Comparison of ENCODE assay signal across 8 cellular contexts in the genomic region with DNA sequence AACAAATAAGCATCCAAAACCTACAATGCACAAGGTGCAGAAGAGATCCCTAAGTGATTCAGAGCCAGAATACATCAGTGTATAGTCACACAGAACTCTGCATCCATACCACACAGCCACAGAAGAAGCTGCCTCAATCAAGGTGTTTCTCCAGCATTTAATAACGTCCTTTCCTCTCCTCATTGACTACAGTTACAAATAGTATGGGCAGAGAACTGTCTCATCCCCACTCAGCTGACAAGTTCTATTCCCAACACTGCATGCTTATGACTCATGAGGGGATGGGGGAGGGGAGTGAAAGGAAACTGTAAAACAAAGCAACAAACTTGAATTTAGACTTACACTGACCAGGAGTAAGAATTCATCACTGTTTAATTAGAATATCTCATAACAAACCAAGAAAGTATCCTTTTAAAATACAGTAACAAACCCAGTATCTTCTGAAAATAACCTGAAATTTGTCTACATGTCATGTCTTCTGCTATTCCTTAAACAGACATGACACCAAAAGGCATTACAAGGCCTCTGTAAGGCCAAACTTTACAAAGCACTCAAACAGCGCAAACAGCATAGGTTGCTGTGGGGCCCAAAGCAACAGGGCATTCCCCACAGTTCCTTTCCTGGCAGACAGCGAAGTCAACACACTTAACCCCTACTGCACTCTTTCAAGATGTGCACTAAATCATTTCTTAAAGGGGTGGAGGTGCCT. TPM values are rescaled to one million over a fixed set of nuclear protein-coding genes. Genes with fewer than 3 reads are reported as not detected.
DNase-seq lines count a peak whose midpoint lies in the region; ATAC-seq, FAIRE-seq and TF ChIP-seq lines count a peak whose summit lies in the region.

No MANE protein-coding gene starts in this region.

- H3K4me3 ChIP-seq in DOHH2 (ENCODE audit: low read length): no peak overlapping the region
- H3K4me3 ChIP-seq in SJCRH30: no peak overlapping the region
- H3K4me3 ChIP-seq in bronchial epithelial cell (ENCODE audit: low read depth, low read length): no peak overlapping the region
- H3K4me3 ChIP-seq in kidney epithelial cell (ENCODE audit: low read depth, low read length): no peak overlapping the region

- TF ChIP-seq CTCF in DOHH2 (IDR thresholded peaks at IDR 0.05; ENCODE audit: low read depth, low read length, poor library complexity, severe bottlenecking) (no peak), bronchial epithelial cell (IDR thresholded peaks at IDR 0.05; ENCODE audit: insufficient read depth, low read length, severe bottlenecking) (no peak), kidney epithelial cell (IDR thresholded peaks at IDR 0.05; ENCODE audit: insufficient read depth, low read length, poor library complexity, severe bottlenecking) (no peak)

- peak; percentile 20 to 40 for DNase-seq in SJCRH30
- peak; percentile 83 for DNase-seq in bronchial epithelial cell (ENCODE audit: low read depth)
- DNase-seq in kidney epithelial cell (ENCODE audit: low read depth): peak; percentile 74
- peak; percentile 50 for DNase-seq in stimulated activated CD4-positive, alpha-beta T cell treated with anti-CD3 and anti-CD28 coated beads, Interleukin-4, amount 100 ng/mL, for 24 hours
- no peak for DNase-seq in NCI-H1092 (lab: John Stamatoyannopoulos, UW)

- ATAC-seq in HG02610 (IDR thresholded peaks at IDR 0.05; ENCODE audit: unreplicated experiment): peak; percentile 69
- no peak for ATAC-seq in HG03571 (IDR thresholded peaks at IDR 0.05; ENCODE audit: unreplicated experiment)

- FAIRE-seq in bronchial epithelial cell (lab: Jason Lieb, UNC): no peak

- no peaks in the 10 kb centered on the region for H3K9me2 ChIP-seq in DOHH2 (replicated peaks; ENCODE audit: control insufficient read depth, low read length)

- H3K4me1 ChIP-seq in DOHH2 (ENCODE audit: control insufficient read depth, low read length) (peaks cover 71% of the 10 kb centered on the region), SJCRH30 (peaks cover 13% of the 10 kb centered on the region)

- no peaks in the 10 kb centered on the region; the same call in none of the 2 replicates for H3F3A ChIP-seq in DOHH2 (ENCODE audit: control insufficient read depth, insufficient read depth)

- H3K4me2 ChIP-seq in DOHH2 (ENCODE audit: low read length): peak overlapping the region; percentile 28

- H4K20me1 ChIP-seq in DOHH2 (ENCODE audit: control insufficient read depth, insufficient read depth, low read depth, low read length): peaks cover 26% of the 10 kb centered on the region

- peaks cover 100% of the 10 kb centered on the region for H3K79me2 ChIP-seq in DOHH2 (ENCODE audit: control insufficient read depth, low read length)

- H3K27me3 ChIP-seq in DOHH2 (ENCODE audit: control insufficient read depth, low read length): no peaks in the 10 kb centered on the region
- H3K27me3 ChIP-seq in SJCRH30: no peaks in the 10 kb centered on the region
- H3K27me3 ChIP-seq in bronchial epithelial cell (ENCODE audit: control insufficient read depth, insufficient read depth, low read length): no peaks in the 10 kb centered on the region
- no peaks in the 10 kb centered on the region for H3K27me3 ChIP-seq in kidney epithelial cell (ENCODE audit: control insufficient read depth, insufficient read depth, low read length)

- H3K27ac ChIP-seq in DOHH2 (ENCODE audit: low read depth, low read length) (no peak overlapping the region), SJCRH30 (no peak overlapping the region)

- no peaks in the 10 kb centered on the region for H3K9me3 ChIP-seq in DOHH2 (ENCODE audit: control insufficient read depth, insufficient read depth, low read length)
- H3K9me3 ChIP-seq in SJCRH30 (replicated peaks): no peaks in the 10 kb centered on the region

- H3K36me3 ChIP-seq in DOHH2 (ENCODE audit: control insufficient read depth, low read length) (peaks cover 24% of the 10 kb centered on the region), SJCRH30 (peaks cover 20% of the 10 kb centered on the region), bronchial epithelial cell (ENCODE audit: control insufficient read depth, insufficient read depth, low read length) (no peaks in the 10 kb centered on the region), kidney epithelial cell (ENCODE audit: control insufficient read depth, insufficient read depth, low read length) (no peaks in the 10 kb centered on the region)

RNA-seq across cellular contexts. Expression of gene CELF1, which starts 29.3 kb away (rescaled TPM):
- total RNA-seq in SJCRH30 (2014; rRNA removed; shearing (Covaris generic)): 107 and 108 TPM in 2 replicates
- total RNA-seq in bronchial epithelial cell (63.4 and 94.2 TPM in 2 replicates), kidney epithelial cell (76.3 and 90.6 TPM in 2 replicates)

RNA-seq across cellular contexts. Expression of gene PTPMT1, which starts 41.8 kb away (rescaled TPM):
- 47.9 and 53.3 TPM in 2 replicates for total RNA-seq in SJCRH30 (2014; rRNA removed; shearing (Covaris generic))
- total RNA-seq in bronchial epithelial cell (124 and 147 TPM in 2 replicates), kidney epithelial cell (141 and 166 TPM in 2 replicates)

RNA-seq across cellular contexts. Expression of gene KBTBD4, which starts 55.1 kb away (rescaled TPM):
- 19.3 and 22.1 TPM in 2 replicates for total RNA-seq in SJCRH30 (2014; rRNA removed; shearing (Covaris generic))
- total RNA-seq in bronchial epithelial cell (11.6 and 14.7 TPM in 2 replicates), kidney epithelial cell (19.6 and 21.5 TPM in 2 replicates)

RNA-seq across cellular contexts. Expression of gene NDUFS3, which starts 55.2 kb away (rescaled TPM):
- 118 and 135 TPM in 2 replicates for total RNA-seq in SJCRH30 (2014; rRNA removed; shearing (Covaris generic))
- total RNA-seq in bronchial epithelial cell: 57.7 and 67.7 TPM in 2 replicates
- 71.3 and 84.5 TPM in 2 replicates for total RNA-seq in kidney epithelial cell
